28 cellular contexts compared by ENCODE assay signal in the genomic region with DNA sequence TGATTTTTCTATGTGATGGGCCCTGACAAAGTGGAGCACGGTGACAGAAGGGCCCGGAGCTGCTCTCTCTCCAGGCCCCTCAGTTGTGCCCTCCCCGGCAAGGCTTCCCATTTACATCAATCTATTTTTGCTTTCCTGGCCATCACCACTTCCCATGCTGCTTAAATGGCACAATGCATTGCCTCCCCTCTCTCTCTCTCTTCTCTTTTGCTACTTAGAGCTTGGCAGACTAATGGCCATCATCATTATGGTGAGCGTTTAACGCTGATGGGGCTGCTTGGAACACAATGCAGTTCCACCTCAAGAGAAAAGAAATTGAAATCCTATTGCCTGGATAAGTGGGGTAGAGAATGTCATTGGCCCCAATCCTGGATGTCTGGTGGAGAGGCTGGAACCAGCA.
"Had no signal": no experiment of that assay in that cellular context is flagged by ENCODE, and none has a peak within 500 bp of the region (broad histone marks: within the 10 kb centered on the region; RNA-seq: fewer than 3 reads in every experiment).

No MANE protein-coding gene starts in this region.

- H3K27me3 ChIP-seq: ascending aorta, SJCRH30 had no signal

- H3K36me3 Mint-ChIP-seq: activated CD8-positive, alpha-beta memory T cell treated with anti-CD3 and anti-CD28 coated beads, Interleukin-2, amount 10 ng/mL, durations not matched to agents 7 days and 5 days; activated naive CD8-positive, alpha-beta T cell treated with anti-CD3 and anti-CD28 coated beads, Interleukin-2, amount 10 ng/mL, durations not matched to agents 7 days and 5 days had no signal

- H3K9me3 ChIP-seq: ascending aorta, breast epithelium, SJCRH30 had no signal

- H3K4me3 Mint-ChIP-seq: activated CD4-positive, alpha-beta memory T cell treated with anti-CD3 and anti-CD28 coated beads, Interleukin-2, amount 10 ng/mL, durations not matched to agents 7 days and 5 days; activated CD4-positive, alpha-beta T cell treated with anti-CD3 and anti-CD28 coated beads for 36 hours; activated CD8-positive, alpha-beta memory T cell treated with anti-CD3 and anti-CD28 coated beads, Interleukin-2, amount 10 ng/mL, durations not matched to agents 7 days and 5 days; activated naive CD8-positive, alpha-beta T cell treated with anti-CD3 and anti-CD28 coated beads, Interleukin-2, amount 10 ng/mL, durations not matched to agents 7 days and 5 days; T-helper 1 cell treated with Interleukin-12 subunit alpha and Interleukin-12 subunit beta and Interleukin-4 antibody, amounts not matched to agents 30 μg/mL and 1 μg/mL, for 36 hours; T-helper 2 cell treated with Interferon-gamma antibody and Interleukin-4, amounts not matched to agents 5 μg/mL and 100 μg/mL, for 36 hours had no signal

- H3K4me1 ChIP-seq: ascending aorta, breast epithelium, SJCRH30 had no signal

- H3K27ac Mint-ChIP-seq: activated CD4-positive, alpha-beta memory T cell treated with anti-CD3 and anti-CD28 coated beads, Interleukin-2, amount 10 ng/mL, durations not matched to agents 7 days and 5 days; activated CD4-positive, alpha-beta T cell treated with anti-CD3 and anti-CD28 coated beads for 36 hours; activated CD8-positive, alpha-beta memory T cell treated with anti-CD3 and anti-CD28 coated beads, Interleukin-2, amount 10 ng/mL, durations not matched to agents 7 days and 5 days; activated naive CD8-positive, alpha-beta T cell treated with anti-CD3 and anti-CD28 coated beads, Interleukin-2, amount 10 ng/mL, durations not matched to agents 7 days and 5 days; T-helper 1 cell treated with Interleukin-12 subunit alpha and Interleukin-12 subunit beta and Interleukin-4 antibody, amounts not matched to agents 30 μg/mL and 1 μg/mL, for 36 hours; T-helper 2 cell treated with Interferon-gamma antibody and Interleukin-4, amounts not matched to agents 5 μg/mL and 100 μg/mL, for 36 hours had no signal

- H3K4me1 Mint-ChIP-seq: activated CD4-positive, alpha-beta memory T cell treated with anti-CD3 and anti-CD28 coated beads, Interleukin-2, amount 10 ng/mL, durations not matched to agents 7 days and 5 days; activated CD4-positive, alpha-beta T cell treated with anti-CD3 and anti-CD28 coated beads for 36 hours; activated CD8-positive, alpha-beta memory T cell treated with anti-CD3 and anti-CD28 coated beads, Interleukin-2, amount 10 ng/mL, durations not matched to agents 7 days and 5 days; activated naive CD8-positive, alpha-beta T cell treated with anti-CD3 and anti-CD28 coated beads, Interleukin-2, amount 10 ng/mL, durations not matched to agents 7 days and 5 days had no signal

- ATAC-seq: activated CD4-positive, alpha-beta T cell treated with anti-CD3 and anti-CD28 coated beads for 36 hours; activated CD8-positive, alpha-beta memory T cell treated with anti-CD3 and anti-CD28 coated beads, Interleukin-2, amount 10 ng/mL, durations not matched to agents 7 days and 5 days; K562; Panc1 had no signal

- DNase-seq: activated CD4-positive, alpha-beta memory T cell treated with anti-CD3 and anti-CD28 coated beads, Interleukin-2, amount 10 ng/mL, durations not matched to agents 7 days and 5 days; activated CD4-positive, alpha-beta T cell treated with anti-CD3 and anti-CD28 coated beads for 36 hours; activated CD4-positive, alpha-beta T cell treated with anti-CD3 and anti-CD28 coated beads, Interleukin-2, amount 50 U/mL, for 1 hour; activated CD8-positive, alpha-beta memory T cell treated with anti-CD3 and anti-CD28 coated beads for 24 hours; activated CD8-positive, alpha-beta memory T cell treated with anti-CD3 and anti-CD28 coated beads, Interleukin-2, amount 10 ng/mL, durations not matched to agents 7 days and 5 days; activated CD8-positive, alpha-beta memory T cell treated with anti-CD3 and anti-CD28 coated beads, Interleukin-2, amount 50 U/mL, for 48 hours; activated effector memory CD4-positive, alpha-beta T cell treated with Interleukin-2 at 50 U/mL for 16 hours; activated naive CD4-positive, alpha-beta T cell treated with anti-CD3 and anti-CD28 coated beads, Interleukin-2, amount 50 U/mL, for 16 hours; activated naive CD8-positive, alpha-beta T cell treated with anti-CD3 and anti-CD28 coated beads, Interleukin-2, amount 10 ng/mL, durations not matched to agents 7 days and 5 days; activated T-cell treated with anti-CD3 and anti-CD28 coated beads, Interleukin-2, amount 50 U/mL, for 48 hours; amygdala; IMR-90; NCI-H1105 treated with DMSO at 0.1 percent for 48 hours; NCI-H1436; NCI-H1694; NCI-H1930; NCI-H2081 treated with DMSO at 0.1 percent for 48 hours; NCI-H510A; NCI-H526; SHP77; SJCRH30 had no signal

- H3K27ac ChIP-seq: ascending aorta, breast epithelium, SJCRH30, SK-N-MC had no signal

- H3K4me3 ChIP-seq: ascending aorta, breast epithelium, K562, SJCRH30, SK-N-MC had no signal

- H3K36me3 ChIP-seq: ascending aorta, breast epithelium, SJCRH30 had no signal

- H3K9me3 Mint-ChIP-seq: activated CD4-positive, alpha-beta memory T cell treated with anti-CD3 and anti-CD28 coated beads, Interleukin-2, amount 10 ng/mL, durations not matched to agents 7 days and 5 days; activated naive CD8-positive, alpha-beta T cell treated with anti-CD3 and anti-CD28 coated beads, Interleukin-2, amount 10 ng/mL, durations not matched to agents 7 days and 5 days; T-helper 1 cell treated with Interleukin-12 subunit alpha and Interleukin-12 subunit beta and Interleukin-4 antibody, amounts not matched to agents 30 μg/mL and 1 μg/mL, for 36 hours; T-helper 2 cell treated with Interferon-gamma antibody and Interleukin-4, amounts not matched to agents 5 μg/mL and 100 μg/mL, for 36 hours had no signal
